ENCODE assay signal across 8 cellular contexts in the genomic region with DNA sequence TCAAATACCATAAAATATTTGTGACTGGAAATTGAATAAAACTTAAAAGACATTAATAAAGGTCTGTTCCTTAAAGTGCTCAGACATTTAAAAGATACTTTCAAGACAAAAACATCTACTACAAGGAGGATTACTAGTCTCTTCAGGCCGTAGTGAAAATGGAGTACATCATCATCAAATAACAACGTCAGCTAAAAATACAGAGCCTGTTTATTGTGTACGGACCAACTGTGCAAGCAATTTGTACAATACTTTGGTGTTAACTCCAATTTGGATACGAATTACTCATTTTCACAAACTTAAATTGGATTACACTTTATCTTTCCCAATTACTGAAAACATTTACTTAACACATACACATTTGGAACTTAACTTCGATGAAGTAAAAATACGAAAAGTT. TPM values are rescaled to one million over a fixed set of nuclear protein-coding genes. Genes with fewer than 3 reads are reported as not detected.
A peak's percentile ranks its signal among the peaks of the same experiment; 100 is the strongest.
DNase-seq lines count a peak whose midpoint lies in the region; ATAC-seq and TF ChIP-seq lines count a peak whose summit lies in the region.

No MANE protein-coding gene starts in this region.

- H3K36me3 ChIP-seq in Peyer's patch (no peaks in the 10 kb centered on the region), fibroblast of lung (ENCODE audit: control insufficient read depth, insufficient read depth, low read length) (no peaks in the 10 kb centered on the region), parathyroid adenoma (ENCODE audit: control insufficient read depth, insufficient read depth, low read length) (no peaks in the 10 kb centered on the region)

- H3K4me2 ChIP-seq in fibroblast of lung (ENCODE audit: extremely low read depth, insufficient read depth, low read length), result peak overlapping the region; percentile 98
- H3K4me2 ChIP-seq in parathyroid adenoma (ENCODE audit: low read length), result peak overlapping the region; percentile 73

- H4K20me1 ChIP-seq in fibroblast of lung (ENCODE audit: control insufficient read depth, extremely low read depth, insufficient read depth, low read length), result no peaks in the 10 kb centered on the region

- no peak for TF ChIP-seq CTCF in Peyer's patch (IDR thresholded peaks at IDR 0.05)
- no peak for TF ChIP-seq CTCF in fibroblast of lung (conservative IDR thresholded peaks at IDR 0.05 in 1 of 2, IDR thresholded peaks at IDR 0.05 in 1 of 2; ENCODE audit: low read depth in 1 of 2, low read length in 2 of 2)
- TF ChIP-seq CTCF in parathyroid adenoma (IDR thresholded peaks at IDR 0.05), result no peak

- H3K4me3 ChIP-seq in Peyer's patch, result peak overlapping the region in 3 of 4 donors; percentile 63 to 84 (median 70)
- peak overlapping the region in 2 of 4 experiments; percentile 87 to 91 for H3K4me3 ChIP-seq in fibroblast of lung (replicated peaks in 1 of 4; ENCODE audit: control extremely low read depth in 1 of 4, insufficient read depth in 1 of 4, low read depth in 3 of 4, low read length in 4 of 4)
- peak overlapping the region; percentile 99 for H3K4me3 ChIP-seq in parathyroid adenoma (ENCODE audit: low read depth, low read length)

- H3K4me1 ChIP-seq in Peyer's patch (peaks cover 0 to 12% (median 0%) of the 10 kb centered on the region in 4 donors), fibroblast of lung (ENCODE audit: control insufficient read depth, extremely low read depth, insufficient read depth, low read length) (no peaks in the 10 kb centered on the region), parathyroid adenoma (peaks cover 9% of the 10 kb centered on the region)

- ATAC-seq in GM19463 (IDR thresholded peaks at IDR 0.05; ENCODE audit: unreplicated experiment) (no peak), GM19351 (IDR thresholded peaks at IDR 0.05; ENCODE audit: unreplicated experiment) (no peak)

- peak overlapping the region in 1 of 4 donors; percentile 8 for H3K27ac ChIP-seq in Peyer's patch
- no peak overlapping the region for H3K27ac ChIP-seq in fibroblast of lung (ENCODE audit: insufficient read depth, low read length)
- peak overlapping the region; percentile 91 for H3K27ac ChIP-seq in parathyroid adenoma

- no peak for TF ChIP-seq POLR2A in Peyer's patch (IDR thresholded peaks at IDR 0.05)

- H3K9ac ChIP-seq in fibroblast of lung (ENCODE audit: insufficient read depth, low read length) (no peak overlapping the region), parathyroid adenoma (peak overlapping the region; percentile 24)

- DNase-seq in H4 (ENCODE audit: low spot score) (peak; percentile 44), Peyer's patch (no peak), fibroblast of lung (ENCODE audit: low read depth in 2 of 2) (no peak), SKM-1 treated with dmso at 0.1 percent for 144 hours (lab: John Stamatoyannopoulos, UW; ENCODE audit: unreplicated experiment) (no peak), NCI-H146 (lab: John Stamatoyannopoulos, UW) (no peak)

- H3K27me3 ChIP-seq in Peyer's patch (no peaks in the 10 kb centered on the region), fibroblast of lung (ENCODE audit: control insufficient read depth, insufficient read depth, low read length) (no peaks in the 10 kb centered on the region), parathyroid adenoma (ENCODE audit: control insufficient read depth, insufficient read depth, low read length) (no peaks in the 10 kb centered on the region)

- H3K9me3 ChIP-seq in Peyer's patch (no peaks in the 10 kb centered on the region), fibroblast of lung (ENCODE audit: control insufficient read depth, insufficient read depth, low read depth, low read length) (no peaks in the 10 kb centered on the region), parathyroid adenoma (ENCODE audit: control insufficient read depth, low read length) (no peaks in the 10 kb centered on the region)

- no peak overlapping the region for H2AFZ ChIP-seq in fibroblast of lung (ENCODE audit: low read length)
- H2AFZ ChIP-seq in parathyroid adenoma, result peak overlapping the region; percentile 97

- H3K79me2 ChIP-seq in fibroblast of lung (ENCODE audit: control insufficient read depth, insufficient read depth, low read length) (no peaks in the 10 kb centered on the region), parathyroid adenoma (no peaks in the 10 kb centered on the region)

RNA-seq across cellular contexts. Expression of a gene that starts 0.9 kb away (rescaled TPM):
- total RNA-seq in H4 (2014; rRNA removed; shearing (Covaris generic)), result 6.6 and 23.3 TPM in 2 replicates
- total RNA-seq in Peyer's patch (1 to 10 TPM; 1.2 to 8.3 (median 3.4) TPM), fibroblast of lung (3.6 and 3.8 TPM in 2 replicates)
- polyA plus RNA-seq in fibroblast of lung, result 0.24 and 0.49 TPM in 2 replicates
- 0.26 and 0.39 TPM in 2 replicates for polyA plus RNA-seq in fibroblast of lung (2012)
- polyA minus RNA-seq in fibroblast of lung (ENCODE audit: low replicate concordance), result not detected in 2 replicates

RNA-seq across cellular contexts. Expression of a gene that starts 1.0 kb away (rescaled TPM):
- 1.4 TPM in 1 of 2 replicates, not detected in the other for total RNA-seq in H4 (2014; rRNA removed; shearing (Covaris generic))
- total RNA-seq in Peyer's patch (10 to 100 TPM; 14.9 to 57.8 (median 25.8) TPM), fibroblast of lung (12.6 and 18.7 TPM in 2 replicates)
- 2.7 and 5.2 TPM in 2 replicates for polyA plus RNA-seq in fibroblast of lung
- polyA plus RNA-seq in fibroblast of lung (2012), result 1.2 and 3.1 TPM in 2 replicates
- 0.24 TPM in 1 of 2 replicates, not detected in the other for polyA minus RNA-seq in fibroblast of lung (ENCODE audit: low replicate concordance)

RNA-seq across cellular contexts. Expression of a gene that starts 35.9 kb away (rescaled TPM):
- total RNA-seq in H4 (2014; rRNA removed; shearing (Covaris generic)), result 0.70 TPM in 1 of 2 replicates, not detected in the other
- total RNA-seq in Peyer's patch (under 1 TPM; 0.18 to 0.83 (median 0.48) TPM), fibroblast of lung (0.26 and 0.33 TPM in 2 replicates)
- polyA plus RNA-seq in fibroblast of lung, result 0.01 TPM in 1 of 2 replicates, not detected in the other
- polyA plus RNA-seq in fibroblast of lung (2012), result not detected in 2 replicates
- not detected in 2 replicates for polyA minus RNA-seq in fibroblast of lung (ENCODE audit: low replicate concordance)
